1 cellular context compared by ENCODE assay signal in the genomic region with DNA sequence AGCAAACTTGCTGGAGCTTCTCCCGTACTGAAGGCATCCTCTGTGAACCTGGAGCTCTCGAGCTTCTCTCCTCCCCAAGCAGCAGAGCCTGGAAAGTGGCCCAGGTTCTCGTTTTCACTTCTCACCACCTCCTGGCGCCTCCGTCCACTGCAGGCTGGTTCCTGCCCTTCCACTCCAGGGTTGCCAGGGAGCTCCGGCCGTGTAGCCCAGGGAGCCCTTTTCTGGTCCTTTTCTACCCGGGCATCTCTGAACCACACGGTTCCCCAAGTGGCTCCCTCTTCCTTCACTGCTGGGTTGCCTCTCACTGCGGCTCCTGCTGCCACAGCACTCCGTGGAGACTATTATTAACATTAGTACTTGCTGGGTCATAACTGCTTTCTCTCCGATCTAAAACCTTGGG.
TF ChIP-seq lines count a peak whose summit lies in the region.

No MANE protein-coding gene starts in this region.

TF ChIP-seq in GM23338, 12 proteins besides CTCF, POLR2A, EP300 and RAD21:
- TF ChIP-seq, protein P1, sequence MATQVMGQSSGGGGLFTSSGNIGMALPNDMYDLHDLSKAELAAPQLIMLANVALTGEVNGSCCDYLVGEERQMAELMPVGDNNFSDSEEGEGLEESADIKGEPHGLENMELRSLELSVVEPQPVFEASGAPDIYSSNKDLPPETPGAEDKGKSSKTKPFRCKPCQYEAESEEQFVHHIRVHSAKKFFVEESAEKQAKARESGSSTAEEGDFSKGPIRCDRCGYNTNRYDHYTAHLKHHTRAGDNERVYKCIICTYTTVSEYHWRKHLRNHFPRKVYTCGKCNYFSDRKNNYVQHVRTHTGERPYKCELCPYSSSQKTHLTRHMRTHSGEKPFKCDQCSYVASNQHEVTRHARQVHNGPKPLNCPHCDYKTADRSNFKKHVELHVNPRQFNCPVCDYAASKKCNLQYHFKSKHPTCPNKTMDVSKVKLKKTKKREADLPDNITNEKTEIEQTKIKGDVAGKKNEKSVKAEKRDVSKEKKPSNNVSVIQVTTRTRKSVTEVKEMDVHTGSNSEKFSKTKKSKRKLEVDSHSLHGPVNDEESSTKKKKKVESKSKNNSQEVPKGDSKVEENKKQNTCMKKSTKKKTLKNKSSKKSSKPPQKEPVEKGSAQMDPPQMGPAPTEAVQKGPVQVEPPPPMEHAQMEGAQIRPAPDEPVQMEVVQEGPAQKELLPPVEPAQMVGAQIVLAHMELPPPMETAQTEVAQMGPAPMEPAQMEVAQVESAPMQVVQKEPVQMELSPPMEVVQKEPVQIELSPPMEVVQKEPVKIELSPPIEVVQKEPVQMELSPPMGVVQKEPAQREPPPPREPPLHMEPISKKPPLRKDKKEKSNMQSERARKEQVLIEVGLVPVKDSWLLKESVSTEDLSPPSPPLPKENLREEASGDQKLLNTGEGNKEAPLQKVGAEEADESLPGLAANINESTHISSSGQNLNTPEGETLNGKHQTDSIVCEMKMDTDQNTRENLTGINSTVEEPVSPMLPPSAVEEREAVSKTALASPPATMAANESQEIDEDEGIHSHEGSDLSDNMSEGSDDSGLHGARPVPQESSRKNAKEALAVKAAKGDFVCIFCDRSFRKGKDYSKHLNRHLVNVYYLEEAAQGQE (IDR thresholded peaks at IDR 0.05; ENCODE audit: unreplicated experiment) = no peak
- no peak for TF ChIP-seq ZNF114 (CRISPR knock-in tag; IDR thresholded peaks at IDR 0.05)
- TF ChIP-seq EZH2phosphoT487 (IDR thresholded peaks at IDR 0.05; ENCODE audit: unreplicated experiment) = no peak
